1 cellular context compared by ENCODE assay signal in the genomic region with DNA sequence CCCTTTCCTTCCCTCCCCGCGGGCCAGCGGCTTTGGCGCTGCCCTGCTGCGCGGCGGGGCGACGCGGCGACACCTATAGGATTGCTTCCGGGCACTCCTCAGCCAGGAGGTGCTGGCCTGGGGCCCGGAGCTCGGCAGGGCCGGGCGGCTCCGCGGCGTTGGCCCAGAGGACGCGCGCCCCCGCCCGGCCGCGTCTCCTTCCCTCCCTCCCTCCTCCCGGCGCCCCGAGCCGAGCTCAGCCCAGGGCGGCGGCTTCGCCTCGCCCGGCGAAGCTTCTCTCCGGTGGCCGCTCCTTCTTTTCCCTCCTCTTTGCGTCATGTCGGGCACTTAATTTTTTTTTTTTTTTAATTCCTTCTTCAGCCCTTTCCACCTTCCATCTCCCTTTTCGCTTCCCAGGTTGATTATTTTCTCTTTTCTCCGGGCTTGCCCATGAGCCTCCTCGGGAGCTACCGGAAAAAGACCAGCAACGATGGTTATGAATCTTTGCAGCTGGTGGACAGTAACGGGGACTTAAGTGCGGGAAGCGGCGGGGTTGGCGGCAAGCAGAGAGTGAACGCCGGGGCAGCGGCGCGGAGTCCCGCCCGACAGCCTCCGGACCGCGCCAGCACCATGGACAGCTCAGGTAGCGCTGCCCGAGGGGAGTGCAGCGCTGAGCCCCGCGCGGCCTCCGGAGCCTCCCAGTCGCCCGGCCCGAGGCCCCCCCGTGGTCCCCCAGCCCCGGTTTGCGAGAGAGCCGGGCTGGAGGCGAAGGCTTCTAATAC.
A peak's percentile ranks its signal among the peaks of the same experiment; 100 is the strongest.
TF ChIP-seq lines count a peak whose summit lies in the region.

Gene DNAJC6 (plus strand): TSS at position 227 of the 761 bp plus-strand sequence. CDS start 203 bp downstream, at position 430.

TF ChIP-seq in HepG2, 621 proteins besides CTCF, POLR2A, EP300 and RAD21 (continued from another document and continues in another):
- TF ChIP-seq ZNF704 (CRISPR knock-in tag; IDR thresholded peaks at IDR 0.05; ENCODE audit: borderline replicate concordance) (0 out of 2 replicates have a peak, but pooled peaks have one; percentile 88), SUZ12 (IDR thresholded peaks at IDR 0.05; ENCODE audit: low read depth, low read length) (no peak), ZMYM3 (CRISPR knock-in tag; IDR thresholded peaks at IDR 0.05) (no peak), TOE1 (CRISPR knock-in tag; IDR thresholded peaks at IDR 0.05) (0 out of 2 replicates have a peak, but pooled peaks have one; percentile 47), ZNF207 (IDR thresholded peaks at IDR 0.05; ENCODE audit: borderline replicate concordance) (no peak), ZNF276 (CRISPR knock-in tag; IDR thresholded peaks at IDR 0.05; ENCODE audit: low read depth) (no peak), KLF6 (CRISPR knock-in tag; IDR thresholded peaks at IDR 0.05) (peak; percentile 98), ARHGAP35 (CRISPR knock-in tag; IDR thresholded peaks at IDR 0.05; ENCODE audit: borderline replicate concordance) (peak; percentile 90), ZNF296 (CRISPR knock-in tag; conservative IDR thresholded peaks at IDR 0.05) (0 out of 2 replicates have a peak, but pooled peaks have one; percentile 36), ZSCAN21 (CRISPR knock-in tag; IDR thresholded peaks at IDR 0.05; ENCODE audit: borderline replicate concordance) (peak; percentile 96), YEATS2 (CRISPR knock-in tag; IDR thresholded peaks at IDR 0.05; ENCODE audit: borderline replicate concordance) (no peak), ZNF460 (CRISPR knock-in tag; IDR thresholded peaks at IDR 0.05; ENCODE audit: borderline replicate concordance) (no peak), HMG20B (CRISPR knock-in tag; conservative IDR thresholded peaks at IDR 0.05) (peak; percentile 72), ZNF83 (CRISPR knock-in tag; IDR thresholded peaks at IDR 0.05; ENCODE audit: borderline replicate concordance) (0 out of 2 replicates have a peak, but pooled peaks have one; percentile 75), ZNF260 (CRISPR knock-in tag; IDR thresholded peaks at IDR 0.05; ENCODE audit: borderline replicate concordance, low read depth) (no peak), ZNF10 (CRISPR knock-in tag; IDR thresholded peaks at IDR 0.05; ENCODE audit: borderline replicate concordance, low read depth) (no peak), ARID3A (IDR thresholded peaks at IDR 0.05; ENCODE audit: low read depth, low read length) (no peak), NRL (CRISPR knock-in tag; IDR thresholded peaks at IDR 0.05; ENCODE audit: borderline replicate concordance) (peak; percentile 74), HBP1 (CRISPR knock-in tag; IDR thresholded peaks at IDR 0.05; ENCODE audit: low read depth) (peak; percentile 97), ZNF570 (CRISPR knock-in tag; IDR thresholded peaks at IDR 0.05; ENCODE audit: borderline replicate concordance) (no peak), ZNF230 (CRISPR knock-in tag; IDR thresholded peaks at IDR 0.05) (peak; percentile 82), ZC3H4 (CRISPR knock-in tag; IDR thresholded peaks at IDR 0.05; ENCODE audit: borderline replicate concordance) (no peak), ZNF749 (CRISPR knock-in tag; IDR thresholded peaks at IDR 0.05; ENCODE audit: borderline replicate concordance) (peak; percentile 97), MIER3 (CRISPR knock-in tag; IDR thresholded peaks at IDR 0.05; ENCODE audit: borderline replicate concordance) (no peak), NFIB (CRISPR knock-in tag; IDR thresholded peaks at IDR 0.05; ENCODE audit: borderline replicate concordance) (no peak), KLF12 (CRISPR knock-in tag; IDR thresholded peaks at IDR 0.05; ENCODE audit: borderline replicate concordance) (peak; percentile 93), ZNF34 (CRISPR knock-in tag; IDR thresholded peaks at IDR 0.05; ENCODE audit: borderline replicate concordance) (0 out of 2 replicates have a peak, but pooled peaks have one; percentile 42), HNF4A (CRISPR knock-in tag; IDR thresholded peaks at IDR 0.05) (no peak), RBAK (CRISPR knock-in tag; IDR thresholded peaks at IDR 0.05) (no peak), BATF2 (CRISPR knock-in tag; IDR thresholded peaks at IDR 0.05) (peak; percentile 57; the same call in 1 of the 2 replicates), MXD4 (CRISPR knock-in tag; IDR thresholded peaks at IDR 0.05) (peak; percentile 80; the same call in 1 of the 2 replicates), CENPX (CRISPR knock-in tag; IDR thresholded peaks at IDR 0.05) (no peak), ZNF263 (CRISPR knock-in tag; IDR thresholded peaks at IDR 0.05) (peak; percentile 68), ZNF20 (CRISPR knock-in tag; IDR thresholded peaks at IDR 0.05) (0 out of 2 replicates have a peak, but pooled peaks have one; percentile 75), HOXA5 (CRISPR knock-in tag; IDR thresholded peaks at IDR 0.05) (peak; percentile 97), ETS1 (CRISPR knock-in tag; IDR thresholded peaks at IDR 0.05) (peak; percentile 95; the same call in 1 of the 2 replicates), RBM39 (IDR thresholded peaks at IDR 0.05; ENCODE audit: low read depth, low read length, poor library complexity, severe bottlenecking) (no peak), JUN (CRISPR knock-in tag; IDR thresholded peaks at IDR 0.05) (no peak), RCOR2 (CRISPR knock-in tag; IDR thresholded peaks at IDR 0.05) (no peak), NFE2L1 (CRISPR knock-in tag; IDR thresholded peaks at IDR 0.05; ENCODE audit: borderline replicate concordance) (no peak), HOXA7 (CRISPR knock-in tag; IDR thresholded peaks at IDR 0.05) (no peak), NFE2 (CRISPR knock-in tag; IDR thresholded peaks at IDR 0.05) (no peak)
- TF ChIP-seq, protein P1, sequence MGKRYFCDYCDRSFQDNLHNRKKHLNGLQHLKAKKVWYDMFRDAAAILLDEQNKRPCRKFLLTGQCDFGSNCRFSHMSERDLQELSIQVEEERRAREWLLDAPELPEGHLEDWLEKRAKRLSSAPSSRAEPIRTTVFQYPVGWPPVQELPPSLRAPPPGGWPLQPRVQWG (CRISPR knock-in tag; IDR thresholded peaks at IDR 0.05; ENCODE audit: borderline replicate concordance, low read depth) = no peak
- TF ChIP-seq, protein P2, sequence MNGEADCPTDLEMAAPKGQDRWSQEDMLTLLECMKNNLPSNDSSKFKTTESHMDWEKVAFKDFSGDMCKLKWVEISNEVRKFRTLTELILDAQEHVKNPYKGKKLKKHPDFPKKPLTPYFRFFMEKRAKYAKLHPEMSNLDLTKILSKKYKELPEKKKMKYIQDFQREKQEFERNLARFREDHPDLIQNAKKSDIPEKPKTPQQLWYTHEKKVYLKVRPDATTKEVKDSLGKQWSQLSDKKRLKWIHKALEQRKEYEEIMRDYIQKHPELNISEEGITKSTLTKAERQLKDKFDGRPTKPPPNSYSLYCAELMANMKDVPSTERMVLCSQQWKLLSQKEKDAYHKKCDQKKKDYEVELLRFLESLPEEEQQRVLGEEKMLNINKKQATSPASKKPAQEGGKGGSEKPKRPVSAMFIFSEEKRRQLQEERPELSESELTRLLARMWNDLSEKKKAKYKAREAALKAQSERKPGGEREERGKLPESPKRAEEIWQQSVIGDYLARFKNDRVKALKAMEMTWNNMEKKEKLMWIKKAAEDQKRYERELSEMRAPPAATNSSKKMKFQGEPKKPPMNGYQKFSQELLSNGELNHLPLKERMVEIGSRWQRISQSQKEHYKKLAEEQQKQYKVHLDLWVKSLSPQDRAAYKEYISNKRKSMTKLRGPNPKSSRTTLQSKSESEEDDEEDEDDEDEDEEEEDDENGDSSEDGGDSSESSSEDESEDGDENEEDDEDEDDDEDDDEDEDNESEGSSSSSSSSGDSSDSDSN (CRISPR knock-in tag; IDR thresholded peaks at IDR 0.05) = peak; percentile 97
- TF ChIP-seq, protein P3, sequence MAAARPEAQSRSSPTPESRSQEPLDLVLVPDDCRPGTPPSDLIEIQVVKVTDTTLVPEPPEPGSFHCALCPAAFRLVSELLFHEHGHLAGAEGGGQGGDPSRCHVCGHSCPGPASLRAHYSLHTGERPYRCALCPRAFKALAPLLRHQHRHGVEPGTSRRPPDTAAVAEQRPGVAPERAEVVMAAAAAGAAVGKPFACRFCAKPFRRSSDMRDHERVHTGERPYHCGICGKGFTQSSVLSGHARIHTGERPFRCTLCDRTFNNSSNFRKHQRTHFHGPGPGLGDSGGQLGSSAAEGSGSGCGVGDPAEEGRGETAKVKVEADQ (CRISPR knock-in tag; IDR thresholded peaks at IDR 0.05; ENCODE audit: borderline replicate concordance) = peak; percentile 68; the same call in 1 of the 2 replicates
- TF ChIP-seq, protein P4, sequence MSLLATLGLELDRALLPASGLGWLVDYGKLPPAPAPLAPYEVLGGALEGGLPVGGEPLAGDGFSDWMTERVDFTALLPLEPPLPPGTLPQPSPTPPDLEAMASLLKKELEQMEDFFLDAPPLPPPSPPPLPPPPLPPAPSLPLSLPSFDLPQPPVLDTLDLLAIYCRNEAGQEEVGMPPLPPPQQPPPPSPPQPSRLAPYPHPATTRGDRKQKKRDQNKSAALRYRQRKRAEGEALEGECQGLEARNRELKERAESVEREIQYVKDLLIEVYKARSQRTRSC (CRISPR knock-in tag; IDR thresholded peaks at IDR 0.05; ENCODE audit: low read depth) = peak; percentile 74; the same call in 1 of the 2 replicates
- TF ChIP-seq, protein P5, sequence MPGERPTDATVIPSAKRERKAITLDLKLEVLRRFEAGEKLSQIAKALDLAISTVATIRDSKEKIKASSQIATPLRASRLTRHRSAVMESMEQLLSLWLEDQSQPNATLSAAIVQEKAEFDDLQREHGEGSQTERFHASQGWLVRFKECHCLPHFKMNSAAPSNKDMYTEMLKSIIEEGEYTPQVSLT (CRISPR knock-in tag; IDR thresholded peaks at IDR 0.05; ENCODE audit: borderline replicate concordance, low read depth) = no peak
